14 cellular contexts compared by ENCODE assay signal in genomic region chr3:170002829-170003228, GRCh38. TPM values are rescaled to one million over a fixed set of nuclear protein-coding genes. Genes with fewer than 3 reads are reported as not detected.
A peak's percentile ranks its signal among the peaks of the same experiment; 100 is the strongest.
DNase-seq lines count a peak whose midpoint lies in the region; ATAC-seq and TF ChIP-seq lines count a peak whose summit lies in the region.
"Had no signal": no experiment of that assay in that cellular context is flagged by ENCODE, and none has a peak within 500 bp of the region (broad histone marks: within the 10 kb centered on the region; RNA-seq: fewer than 3 reads in every experiment).

No MANE protein-coding gene starts in this region.

- no peaks in the 10 kb centered on the region for H3K27me3 ChIP-seq in HL-60 (ENCODE audit: insufficient read depth, poor library complexity, severe bottlenecking)
- H3K27me3 ChIP-seq: foreskin keratinocyte had no signal

- H3K36me3 Mint-ChIP-seq in CD14-positive monocyte (peaks cover 4 to 9% of the 10 kb centered on the region in 2 donors), T-helper 17 cell (ENCODE audit: low read depth) (no peaks in the 10 kb centered on the region)

- peak overlapping the region; percentile 80 to 93 (median 91) for H3K27ac Mint-ChIP-seq in CD14-positive monocyte
- H3K27ac Mint-ChIP-seq in T-helper 17 cell = peak overlapping the region; percentile 34
- H3K27ac Mint-ChIP-seq: nephron progenitor cell had no signal

- no peak for ATAC-seq in T-helper 17 cell
- no peak for ATAC-seq in HG03095 (IDR thresholded peaks at IDR 0.05; ENCODE audit: unreplicated experiment)
- ATAC-seq: foreskin keratinocyte had no signal

- no peak for DNase-seq in CD14-positive monocyte (ENCODE audit: low spot score)
- DNase-seq in HL-60 (ENCODE audit: low read depth in 1 of 2, low spot score in 1 of 2) = peak; percentile 50 to 59
- no peak for DNase-seq in T-helper 17 cell
- peak; percentile 51 to 57 for DNase-seq in lung microvascular endothelial cell (ENCODE audit: low read depth in 2 of 2)
- no peak for DNase-seq in nucleus accumbens (lab: John Stamatoyannopoulos, UW)
- DNase-seq in NCI-H1092 (lab: John Stamatoyannopoulos, UW) = no peak
- DNase-seq in glomerular visceral epithelial cell (ENCODE audit: extremely low spot score) = no peak
- DNase-seq: dorsolateral prefrontal cortex, foreskin keratinocyte, NCI-H1105, nephron progenitor cell, T1000 had no signal

- peak overlapping the region; percentile 84 for H3K27ac ChIP-seq in HL-60 (replicated peaks)
- H3K27ac ChIP-seq: C4-2B, dorsolateral prefrontal cortex, foreskin keratinocyte had no signal

- peaks cover 0 to 4% (median 0%) of the 10 kb centered on the region in 7 donors for H3K9me3 Mint-ChIP-seq in CD14-positive monocyte
- H3K9me3 Mint-ChIP-seq: nephron progenitor cell had no signal

- H3K4me3 ChIP-seq in HL-60 (replicated peaks; ENCODE audit: insufficient read depth, low read length) = no peak overlapping the region; the same call in 1 of the 2 replicates

- H3K9me3 ChIP-seq in T-helper 17 cell (ENCODE audit: control insufficient read depth, low read length, poor library complexity, severe bottlenecking) = no peaks in the 10 kb centered on the region

- H3K4me1 Mint-ChIP-seq in CD14-positive monocyte (peaks cover 64% of the 10 kb centered on the region), T-helper 17 cell (peaks cover 29% of the 10 kb centered on the region)

- TF ChIP-seq CTCF in CD14-positive monocyte (IDR thresholded peaks at IDR 0.05) (no peak), HL-60 (IDR thresholded peaks at IDR 0.05; ENCODE audit: insufficient read depth, low read length) (no peak)

- intact Hi-C loops in CD14-positive monocyte (cut with micrococcal nuclease) = no loop called here

- H3K27me3 Mint-ChIP-seq in CD14-positive monocyte (ENCODE audit: low read depth in 3 of 3) = peaks cover 0 to 6% (median 0%) of the 10 kb centered on the region in 3 donors
- no peaks in the 10 kb centered on the region for H3K27me3 Mint-ChIP-seq in T-helper 17 cell

- peak overlapping the region; percentile 86 to 90 for H3K4me3 Mint-ChIP-seq in CD14-positive monocyte
- peak overlapping the region; percentile 49 for H3K4me3 Mint-ChIP-seq in T-helper 17 cell
- H3K4me3 Mint-ChIP-seq: nephron progenitor cell had no signal

RNA-seq across cellular contexts. Expression of gene GPR160, which starts 35.0 kb away (rescaled TPM):
- 10 to 100 TPM; 11.5 to 19.7 TPM for polyA plus RNA-seq in CD14-positive monocyte
- 1 to 10 TPM; 2.3 to 4.5 TPM for total RNA-seq in T-helper 17 cell
- total RNA-seq in lung microvascular endothelial cell = 0.99 and 1.7 TPM in 2 replicates

RNA-seq across cellular contexts. Expression of gene SEC62, which starts 36.2 kb away (rescaled TPM):
- polyA plus RNA-seq in CD14-positive monocyte = 100 to 1,000 TPM in 1 of 2 donors, 10 to 100 TPM in 1; 95.2 to 117 TPM
- 10 to 100 TPM; 85.7 to 87.4 TPM for total RNA-seq in T-helper 17 cell
- 16.8 and 33.9 TPM in 2 replicates for total RNA-seq in lung microvascular endothelial cell

Comparison
In these comparisons a context has a peak if more than half of its experiments do, and no peak if none do; other contexts are left out.
1. DNase-seq: peak in HL-60 (2 of 2) and lung microvascular endothelial cell (2 of 2); none in CD14-positive monocyte (single experiment), T-helper 17 cell (0 of 3), nucleus accumbens (0 of 56), NCI-H1092 (single experiment) and glomerular visceral epithelial cell (single experiment).